In genomic region chr9:68844623-68845612, GRCh38 we compare ENCODE assay signal across 9 cellular contexts.
DNase-seq lines count a peak whose midpoint lies in the region; ATAC-seq and TF ChIP-seq lines count a peak whose summit lies in the region.
"Had no signal": no experiment of that assay in that cellular context is flagged by ENCODE, and none has a peak within 500 bp of the region (broad histone marks: within the 10 kb centered on the region; RNA-seq: fewer than 3 reads in every experiment).

No MANE protein-coding gene starts in this region.

- intact Hi-C loops in ovary (cut with DNase I): no loop called here

- no peak overlapping the region for H3K4me3 ChIP-seq in fibroblast of lung (replicated peaks in 1 of 4; ENCODE audit: control extremely low read depth in 1 of 4, insufficient read depth in 1 of 4, low read depth in 3 of 4, low read length in 4 of 4)
- no peak overlapping the region for H3K4me3 ChIP-seq in ovary

- H2AFZ ChIP-seq in fibroblast of lung (ENCODE audit: low read length): no peak overlapping the region

- H3K27ac ChIP-seq in fibroblast of lung (ENCODE audit: insufficient read depth, low read length) (no peak overlapping the region), ovary (no peak overlapping the region)

- H3K36me3 ChIP-seq in fibroblast of lung (ENCODE audit: control insufficient read depth, insufficient read depth, low read length): no peaks in the 10 kb centered on the region
- H3K36me3 ChIP-seq in ovary: no peaks in the 10 kb centered on the region

- no peak for TF ChIP-seq POLR2A in ovary (IDR thresholded peaks at IDR 0.05)

- H3K4me2 ChIP-seq in fibroblast of lung (ENCODE audit: extremely low read depth, insufficient read depth, low read length): no peak overlapping the region

- no peaks in the 10 kb centered on the region for H3K27me3 ChIP-seq in fibroblast of lung (ENCODE audit: control insufficient read depth, insufficient read depth, low read length)
- no peaks in the 10 kb centered on the region for H3K27me3 ChIP-seq in ovary

- H3K4me1 ChIP-seq in fibroblast of lung (ENCODE audit: control insufficient read depth, extremely low read depth, insufficient read depth, low read length) (no peaks in the 10 kb centered on the region), ovary (ENCODE audit: insufficient read depth) (no peaks in the 10 kb centered on the region)

- TF ChIP-seq EP300 in ovary (IDR thresholded peaks at IDR 0.05): no peak

- ATAC-seq in GM19023 (IDR thresholded peaks at IDR 0.05; ENCODE audit: unreplicated experiment) (peak; percentile 56), HG03520 (IDR thresholded peaks at IDR 0.05; ENCODE audit: unreplicated experiment) (peak; percentile 71), SK-N-SH treated with all-trans-retinoic acid at 6 μM for 48 hours (peak; percentile 74; the same call in 2 of the 3 replicates)

- H3K79me2 ChIP-seq in fibroblast of lung (ENCODE audit: control insufficient read depth, insufficient read depth, low read length): no peaks in the 10 kb centered on the region

- DNase-seq in COLO668 (lab: John Stamatoyannopoulos, UW; ENCODE audit: unreplicated experiment): peak; percentile 29
- DNase-seq in fibroblast of lung (ENCODE audit: low read depth in 2 of 2): peak in 1 of 2 donors; percentile 21
- peak in 3 of 5 donors; percentile 15 to 30 (median 23) for DNase-seq in ovary
- DNase-seq in OCI-M2 (lab: John Stamatoyannopoulos, UW; ENCODE audit: unreplicated experiment): no peak
- DNase-seq in ureter (ENCODE audit: low spot score): no peak
- DNase-seq: natural killer cell had no signal

- 59 to 77% (median 67%) methylated on average over 13 of the region's 13 CpGs for WGBS in ovary, 3 donors

- H4K20me1 ChIP-seq in fibroblast of lung (ENCODE audit: control insufficient read depth, extremely low read depth, insufficient read depth, low read length): no peaks in the 10 kb centered on the region

- H3K9ac ChIP-seq in fibroblast of lung (ENCODE audit: insufficient read depth, low read length): no peak overlapping the region

- H3K9me3 ChIP-seq in fibroblast of lung (ENCODE audit: control insufficient read depth, insufficient read depth, low read depth, low read length) (no peaks in the 10 kb centered on the region), ovary (no peaks in the 10 kb centered on the region)

- TF ChIP-seq CTCF in fibroblast of lung (conservative IDR thresholded peaks at IDR 0.05 in 1 of 2, IDR thresholded peaks at IDR 0.05 in 1 of 2; ENCODE audit: low read depth in 1 of 2, low read length in 2 of 2) (peak; percentile 48 to 60), ovary (IDR thresholded peaks at IDR 0.05) (no peak)

TF ChIP-seq in SK-N-SH treated with all-trans-retinoic acid at 6 μM for 48 hours, 23 proteins besides CTCF, POLR2A, EP300 and RAD21:
- TF ChIP-seq, protein P1, sequence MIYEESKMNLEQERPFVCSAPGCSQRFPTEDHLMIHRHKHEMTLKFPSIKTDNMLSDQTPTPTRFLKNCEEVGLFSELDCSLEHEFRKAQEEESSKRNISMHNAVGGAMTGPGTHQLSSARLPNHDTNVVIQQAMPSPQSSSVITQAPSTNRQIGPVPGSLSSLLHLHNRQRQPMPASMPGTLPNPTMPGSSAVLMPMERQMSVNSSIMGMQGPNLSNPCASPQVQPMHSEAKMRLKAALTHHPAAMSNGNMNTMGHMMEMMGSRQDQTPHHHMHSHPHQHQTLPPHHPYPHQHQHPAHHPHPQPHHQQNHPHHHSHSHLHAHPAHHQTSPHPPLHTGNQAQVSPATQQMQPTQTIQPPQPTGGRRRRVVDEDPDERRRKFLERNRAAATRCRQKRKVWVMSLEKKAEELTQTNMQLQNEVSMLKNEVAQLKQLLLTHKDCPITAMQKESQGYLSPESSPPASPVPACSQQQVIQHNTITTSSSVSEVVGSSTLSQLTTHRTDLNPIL (CRISPR knock-in tag; IDR thresholded peaks at IDR 0.05; ENCODE audit: low read depth): no peak
- TF ChIP-seq SNAI2 (CRISPR knock-in tag; IDR thresholded peaks at IDR 0.05) (no peak), POU6F1 (CRISPR knock-in tag; IDR thresholded peaks at IDR 0.05; ENCODE audit: borderline replicate concordance, low read depth) (no peak), ZNF8 (CRISPR knock-in tag; IDR thresholded peaks at IDR 0.05) (no peak), OSR1 (CRISPR knock-in tag; IDR thresholded peaks at IDR 0.05) (no peak), PATZ1 (CRISPR knock-in tag; IDR thresholded peaks at IDR 0.05; ENCODE audit: borderline replicate concordance) (no peak), TOX (CRISPR knock-in tag; IDR thresholded peaks at IDR 0.05; ENCODE audit: borderline replicate concordance) (no peak), ZNF70 (CRISPR knock-in tag; IDR thresholded peaks at IDR 0.05) (no peak), ESRRG (CRISPR knock-in tag; IDR thresholded peaks at IDR 0.05) (no peak), GLIS3 (CRISPR knock-in tag; IDR thresholded peaks at IDR 0.05) (no peak), ZNF565 (CRISPR knock-in tag; conservative IDR thresholded peaks at IDR 0.05; ENCODE audit: low read depth) (no peak), TSHZ2 (CRISPR knock-in tag; IDR thresholded peaks at IDR 0.05) (no peak), CSDC2 (CRISPR knock-in tag; IDR thresholded peaks at IDR 0.05) (no peak), RARB (CRISPR knock-in tag; IDR thresholded peaks at IDR 0.05) (no peak)
- TF ChIP-seq, protein P2, sequence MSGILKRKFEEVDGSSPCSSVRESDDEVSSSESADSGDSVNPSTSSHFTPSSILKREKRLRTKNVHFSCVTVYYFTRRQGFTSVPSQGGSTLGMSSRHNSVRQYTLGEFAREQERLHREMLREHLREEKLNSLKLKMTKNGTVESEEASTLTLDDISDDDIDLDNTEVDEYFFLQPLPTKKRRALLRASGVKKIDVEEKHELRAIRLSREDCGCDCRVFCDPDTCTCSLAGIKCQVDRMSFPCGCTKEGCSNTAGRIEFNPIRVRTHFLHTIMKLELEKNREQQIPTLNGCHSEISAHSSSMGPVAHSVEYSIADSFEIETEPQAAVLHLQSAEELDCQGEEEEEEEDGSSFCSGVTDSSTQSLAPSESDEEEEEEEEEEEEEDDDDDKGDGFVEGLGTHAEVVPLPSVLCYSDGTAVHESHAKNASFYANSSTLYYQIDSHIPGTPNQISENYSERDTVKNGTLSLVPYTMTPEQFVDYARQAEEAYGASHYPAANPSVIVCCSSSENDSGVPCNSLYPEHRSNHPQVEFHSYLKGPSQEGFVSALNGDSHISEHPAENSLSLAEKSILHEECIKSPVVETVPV (CRISPR knock-in tag; IDR thresholded peaks at IDR 0.05): no peak

Comparison
In these comparisons a context has a peak if more than half of its experiments do, and no peak if none do; other contexts are left out.
1. DNase-seq: peak in COLO668 (single experiment) and ovary (3 of 5); none in OCI-M2 (single experiment) and ureter (single experiment).
2. CTCF ChIP-seq: peak in fibroblast of lung (2 of 2); none in ovary (0 of 3).
3. Peak in every context shown above with its lines, with median percentiles within 50 percentile points of each other: ATAC-seq.